8 cellular contexts compared by ENCODE assay signal in the genomic region with DNA sequence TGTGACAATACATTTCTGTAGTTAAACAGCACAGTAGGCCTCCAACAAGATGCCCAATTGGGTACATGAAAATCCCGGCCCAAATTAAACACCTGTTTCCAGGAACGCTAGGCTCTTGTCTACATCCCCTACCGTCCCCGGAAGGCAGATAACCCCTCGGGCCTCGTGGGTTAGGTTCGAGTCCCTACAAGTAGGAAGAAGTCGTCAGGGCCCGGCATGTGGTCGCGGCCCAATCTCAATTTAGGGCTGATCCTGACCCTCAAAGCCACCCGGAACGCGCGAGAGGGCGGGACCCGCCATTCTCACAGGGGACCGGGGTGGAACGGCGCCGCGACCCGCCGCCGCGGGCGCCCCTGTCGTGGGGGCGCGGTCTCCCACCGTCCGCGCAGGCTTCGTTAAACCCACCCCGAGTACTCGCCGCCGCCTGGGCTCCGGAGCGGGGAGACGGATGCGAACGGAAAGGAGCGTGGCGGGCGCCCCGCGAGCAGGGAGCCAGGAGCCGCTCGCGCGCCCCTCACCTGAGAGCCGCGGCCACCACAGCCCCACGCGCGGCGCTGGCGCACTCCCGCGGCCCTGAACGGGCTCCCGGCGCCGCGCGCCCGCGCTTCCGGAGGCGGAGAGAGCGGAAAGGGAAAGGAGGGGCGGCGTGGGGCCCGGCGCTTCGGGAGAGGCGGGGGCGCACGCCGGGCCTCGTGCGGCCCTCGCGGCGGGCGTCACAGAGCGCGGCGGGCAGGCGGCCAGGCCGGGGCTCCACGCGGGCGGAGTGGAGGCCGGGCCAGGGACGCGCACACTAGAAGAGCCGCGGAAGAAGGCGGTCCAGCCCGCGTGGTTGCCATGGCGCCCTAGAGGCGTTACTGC. TPM values are rescaled to one million over a fixed set of nuclear protein-coding genes. Genes with fewer than 3 reads are reported as not detected.
A peak's percentile ranks its signal among the peaks of the same experiment; 100 is the strongest.
DNase-seq lines count a peak whose midpoint lies in the region; ATAC-seq and TF ChIP-seq lines count a peak whose summit lies in the region.

A gene (minus strand): TSS at position 621 of the 858 bp plus-strand sequence. CDS start 12,804 bp downstream, outside the sequence.

- DNase-seq in G401 (ENCODE audit: low spot score) (peak; percentile 89), LNCaP clone FGC (ENCODE audit: low read depth) (peak; percentile 69), SKM-1 (lab: John Stamatoyannopoulos, UW; ENCODE audit: unreplicated experiment) (peak; percentile 61), glomerular endothelial cell (ENCODE audit: extremely low read depth, low read depth, low spot score) (no peak), omental fat pad (ENCODE audit: low spot score) (peak; percentile 69), suprapubic skin (ENCODE audit: low spot score in 2 of 2) (peak; percentile 91 to 93)

- peak within 1 kb of the TSS; percentile 97 for H3K27ac ChIP-seq in suprapubic skin

- peak; percentile 45 to 74 for TF ChIP-seq POLR2A in suprapubic skin (IDR thresholded peaks at IDR 0.05)

- H3K9me3 ChIP-seq in suprapubic skin: no peaks in the 10 kb centered on the region

- H3K4me1 Mint-ChIP-seq in activated naive CD4-positive, alpha-beta T cell treated with anti-CD3 and anti-CD28 coated beads, Interleukin-2, amount 50 U/mL, for 24 hours: peaks cover 42% of the 10 kb centered on the region

- peaks cover 23% of the 10 kb centered on the region for H3K4me1 ChIP-seq in suprapubic skin

- H3K9me3 Mint-ChIP-seq in activated naive CD4-positive, alpha-beta T cell treated with anti-CD3 and anti-CD28 coated beads, Interleukin-2, amount 50 U/mL, for 24 hours: no peaks in the 10 kb centered on the region

- no peaks in the 10 kb centered on the region for H3K27me3 Mint-ChIP-seq in activated naive CD4-positive, alpha-beta T cell treated with anti-CD3 and anti-CD28 coated beads, Interleukin-2, amount 50 U/mL, for 24 hours

- peak within 1 kb of the TSS; percentile 97 for H3K4me3 Mint-ChIP-seq in activated naive CD4-positive, alpha-beta T cell treated with anti-CD3 and anti-CD28 coated beads, Interleukin-2, amount 50 U/mL, for 24 hours

- TF ChIP-seq CTCF in LNCaP clone FGC (IDR thresholded peaks at IDR 0.05; ENCODE audit: control insufficient read depth, extremely low read depth, insufficient read depth) (no peak), omental fat pad (IDR thresholded peaks at IDR 0.05) (no peak), suprapubic skin (IDR thresholded peaks at IDR 0.05) (no peak)

- peak within 1 kb of the TSS; percentile 100 for H3K27ac Mint-ChIP-seq in activated naive CD4-positive, alpha-beta T cell treated with anti-CD3 and anti-CD28 coated beads, Interleukin-2, amount 50 U/mL, for 24 hours

- 0% methylated on average over 11 of the region's 105 CpGs for WGBS in suprapubic skin

- no peaks in the 10 kb centered on the region for H3K36me3 ChIP-seq in suprapubic skin

- peak within 1 kb of the TSS; percentile 73 for H3K4me3 ChIP-seq in LNCaP clone FGC (ENCODE audit: low read depth, low read length)
- peak within 1 kb of the TSS; percentile 91 for H3K4me3 ChIP-seq in suprapubic skin

- ATAC-seq in GM21825 (IDR thresholded peaks at IDR 0.05; ENCODE audit: unreplicated experiment): peak; percentile 76
- ATAC-seq in omental fat pad (ENCODE audit: low FRiP score): peak; percentile 97

- TF ChIP-seq EP300 in suprapubic skin (IDR thresholded peaks at IDR 0.05): no peak

- in situ Hi-C loops in G401 (cut with HindIII; ENCODE audit: low sequenced_read_pairs): no loop called here

- H3K36me3 Mint-ChIP-seq in activated naive CD4-positive, alpha-beta T cell treated with anti-CD3 and anti-CD28 coated beads, Interleukin-2, amount 50 U/mL, for 24 hours: no peaks in the 10 kb centered on the region

- no peaks in the 10 kb centered on the region for H3K27me3 ChIP-seq in suprapubic skin

RNA-seq across cellular contexts. Expression of the gene that starts here (rescaled TPM):
- total RNA-seq in G401 (2014; rRNA removed; shearing (Covaris generic)): 11.8 and 25.8 TPM in 2 replicates
- total RNA-seq in glomerular endothelial cell (12.4 and 16.1 TPM in 2 replicates), omental fat pad (10 to 100 TPM; 27.7 to 34.7 (median 32.0) TPM), suprapubic skin (10 to 100 TPM; 26.7 to 33.0 (median 30.9) TPM)
